ENCODE assay signal across 27 cellular contexts in the genomic region with DNA sequence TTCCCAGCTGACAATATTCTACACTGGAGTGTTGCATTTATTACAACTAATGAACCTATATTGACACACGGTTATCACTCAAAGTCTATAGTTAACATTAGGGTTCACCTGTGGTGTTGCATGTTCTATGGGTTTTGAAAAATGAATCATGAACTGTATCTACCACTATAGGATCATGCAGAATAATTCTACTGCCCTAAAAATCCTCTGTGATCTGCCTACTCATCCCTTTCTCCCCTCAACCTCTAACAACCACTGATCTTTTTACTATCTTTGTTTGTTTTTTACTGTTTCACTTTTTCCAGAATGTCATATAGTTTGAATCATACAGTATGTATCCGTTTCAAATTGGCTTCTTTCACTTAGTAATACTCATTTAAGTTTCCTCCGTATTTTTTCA.
"Had no signal": no experiment of that assay in that cellular context is flagged by ENCODE, and none has a peak within 500 bp of the region (broad histone marks: within the 10 kb centered on the region; RNA-seq: fewer than 3 reads in every experiment).

No MANE protein-coding gene starts in this region.

- ATAC-seq: effector memory CD8-positive, alpha-beta T cell; heart right ventricle; left cardiac atrium; left lung; mucosa of descending colon; natural killer cell treated with Interleukin-12 subunit alpha and Interleukin-12 subunit beta and Interleukin-15 and Interleukin-18, amount 100 ng/mL, for 72 hours; pancreas; right lobe of liver had no signal

- H3K36me3 ChIP-seq: esophagus squamous epithelium, heart right ventricle, left lung, neutrophil, pancreas, right lobe of liver, tibial artery had no signal

- DNase-seq: cortex of kidney; effector memory CD8-positive, alpha-beta T cell; erythroblast; esophagus squamous epithelium; foreskin melanocyte; glutamatergic neuron; heart right ventricle; hippocampal formation; left cardiac atrium; left lung; mesenchymal stem cell; mucosa of descending colon; naive B cell; pancreas; right lobe of liver; small intestine; stimulated activated CD4-positive, alpha-beta T cell treated with anti-CD3 and anti-CD28 coated beads, Interleukin-15, amount 100 ng/mL, for 24 hours; stimulated activated CD4-positive, alpha-beta T cell treated with anti-CD3 and anti-CD28 coated beads, Interleukin-2, amount 100 ng/mL, for 48 hours; stimulated activated naive CD4-positive, alpha-beta T cell; substantia nigra; testis; tibial artery had no signal

- H3K27ac Mint-ChIP-seq: effector memory CD8-positive, alpha-beta T cell; mesothelial cell of epicardium; natural killer cell treated with Interleukin-12 subunit alpha and Interleukin-12 subunit beta and Interleukin-15 and Interleukin-18, amount 100 ng/mL, for 72 hours; type B pancreatic cell had no signal

- H3K4me1 ChIP-seq: esophagus squamous epithelium, left lung, pancreas, right lobe of liver, testis, tibial artery had no signal

- H3K9me3 ChIP-seq: mucosa of descending colon, neutrophil, pancreas, right lobe of liver, testis had no signal

- H3K4me3 ChIP-seq: esophagus squamous epithelium, heart right ventricle, left lung, mucosa of descending colon, pancreas, right lobe of liver, testis, tibial artery had no signal

- H3K36me3 Mint-ChIP-seq: mesothelial cell of epicardium; natural killer cell treated with Interleukin-12 subunit alpha and Interleukin-12 subunit beta and Interleukin-15 and Interleukin-18, amount 100 ng/mL, for 72 hours; type B pancreatic cell had no signal

- H3K27ac ChIP-seq: esophagus squamous epithelium, heart right ventricle, left lung, neutrophil, pancreas, right lobe of liver, testis, tibial artery had no signal

- H3K4me3 Mint-ChIP-seq: effector memory CD8-positive, alpha-beta T cell; mesothelial cell of epicardium; naive B cell; natural killer cell treated with Interleukin-12 subunit alpha and Interleukin-12 subunit beta and Interleukin-15 and Interleukin-18, amount 100 ng/mL, for 72 hours; neural crest cell; type B pancreatic cell had no signal

- H3K9me3 Mint-ChIP-seq: natural killer cell treated with Interleukin-12 subunit alpha and Interleukin-12 subunit beta and Interleukin-15 and Interleukin-18, amount 100 ng/mL, for 72 hours had no signal

- H3K27me3 ChIP-seq: left lung, pancreas, right lobe of liver, testis had no signal

- H3K4me1 Mint-ChIP-seq: mesothelial cell of epicardium, neural crest cell had no signal
